In genomic region chr19:13208131-13208963, GRCh38 we compare ENCODE assay signal across 8 cellular contexts. TPM values are rescaled to one million over a fixed set of nuclear protein-coding genes. Genes with fewer than 3 reads are reported as not detected.
A peak's percentile ranks its signal among the peaks of the same experiment; 100 is the strongest.
DNase-seq lines count a peak whose midpoint lies in the region; ATAC-seq and TF ChIP-seq lines count a peak whose summit lies in the region.

No MANE protein-coding gene starts in this region.

- H3K36me3 ChIP-seq in MG63 = no peaks in the 10 kb centered on the region
- no peaks in the 10 kb centered on the region for H3K36me3 ChIP-seq in rectal smooth muscle tissue (ENCODE audit: control insufficient read depth, insufficient read depth, low read length)
- no peaks in the 10 kb centered on the region for H3K36me3 ChIP-seq in aorta (ENCODE audit: control insufficient read depth in 1 of 2, insufficient read depth in 2 of 2, low read length in 1 of 2)

- DNase-seq in AG09309 (ENCODE audit: low read depth) = peak; percentile 25
- DNase-seq in MG63 = peak; percentile 87
- peak; percentile 55 for DNase-seq in activated T-cell treated with anti-CD3 and anti-CD28 coated beads for 4 hours
- DNase-seq in fibroblast of pulmonary artery (ENCODE audit: low read depth) = peak; percentile 83
- peak in 1 of 2 donors; percentile 79 for DNase-seq in aorta
- no peak for DNase-seq in NCI-H774 (lab: John Stamatoyannopoulos, UW)

- intact Hi-C loops in aorta (cut with DNase I) = loop anchor here in 1 of 2 donors (5.0 kb wide), 2 partner anchors 41 to 54 kb away; no protein-coding TSS in a partner anchor

- H3K4me3 ChIP-seq in AG09309 (ENCODE audit: control insufficient read depth, low read depth, low read length) (peak overlapping the region; percentile 41), MG63 (peak overlapping the region; percentile 52), fibroblast of pulmonary artery (replicated peaks; ENCODE audit: low read depth, low read length) (peak overlapping the region; percentile 19), rectal smooth muscle tissue (ENCODE audit: low read length) (peak overlapping the region; percentile 57), aorta (ENCODE audit: low read length in 2 of 2) (peak overlapping the region; percentile 8 to 37)

- H3K9me3 ChIP-seq in MG63 (no peaks in the 10 kb centered on the region), aorta (ENCODE audit: control insufficient read depth, low read length) (no peaks in the 10 kb centered on the region)

- 46 to 47% methylated on average over 42 to 49 of the region's 49 CpGs for WGBS in aorta, 2 donors

- ATAC-seq in GM19468 (IDR thresholded peaks at IDR 0.05; ENCODE audit: extremely low read depth, unreplicated experiment) (peak; percentile 29), aorta (ENCODE audit: low FRiP score) (peak; percentile 21)

- H3K27ac ChIP-seq in rectal smooth muscle tissue (ENCODE audit: low read depth, low read length) (no peak overlapping the region), aorta (ENCODE audit: low read depth in 1 of 2, low read length in 2 of 2) (no peak overlapping the region)

- no peaks in the 10 kb centered on the region for H3K27me3 ChIP-seq in MG63
- H3K27me3 ChIP-seq in rectal smooth muscle tissue (ENCODE audit: control insufficient read depth, insufficient read depth, low read length) = no peaks in the 10 kb centered on the region
- H3K27me3 ChIP-seq in aorta (ENCODE audit: control insufficient read depth in 1 of 2, insufficient read depth in 2 of 2, low read length in 1 of 2) = no peaks in the 10 kb centered on the region

- TF ChIP-seq CTCF in AG09309 (IDR thresholded peaks at IDR 0.05; ENCODE audit: control insufficient read depth, insufficient read depth, low read depth, low read length, missing control alignments) = no peak
- TF ChIP-seq CTCF in fibroblast of pulmonary artery (IDR thresholded peaks at IDR 0.05; ENCODE audit: low read length, missing control alignments) = no peak

- no peak overlapping the region for H3K9ac ChIP-seq in rectal smooth muscle tissue (ENCODE audit: low read length)

- H3K4me1 ChIP-seq in rectal smooth muscle tissue (ENCODE audit: control insufficient read depth, insufficient read depth, low read length) (no peaks in the 10 kb centered on the region), aorta (ENCODE audit: control insufficient read depth in 1 of 2, insufficient read depth in 2 of 2, low read length in 2 of 2) (no peaks in the 10 kb centered on the region)

RNA-seq across cellular contexts. Expression of gene IER2, which starts 58.1 kb away (rescaled TPM):
- 39.0 and 80.1 TPM in 2 replicates for total RNA-seq in MG63 (2014; rRNA removed; shearing (Covaris generic); ENCODE audit: low replicate concordance)
- 100 to 1,000 TPM; 143 to 239 TPM for total RNA-seq in aorta
- 100 to 1,000 TPM in 1 of 2 donors, 10 to 100 TPM in 1; 39.7 to 269 TPM for polyA plus RNA-seq in aorta

RNA-seq across cellular contexts. Expression of gene STX10, which starts 58.2 kb away (rescaled TPM):
- total RNA-seq in MG63 (2014; rRNA removed; shearing (Covaris generic); ENCODE audit: low replicate concordance) = 281 and 371 TPM in 2 replicates
- 10 to 100 TPM; 33.0 to 47.4 TPM for total RNA-seq in aorta
- 100 to 1,000 TPM in 1 of 2 donors, 10 to 100 TPM in 1; 70.5 to 105 TPM for polyA plus RNA-seq in aorta
